Comparison of ENCODE assay signal across 14 cellular contexts in genomic region chr11:85949798-85950197, GRCh38.
A peak's percentile ranks its signal among the peaks of the same experiment; 100 is the strongest.
DNase-seq lines count a peak whose midpoint lies in the region; ATAC-seq and TF ChIP-seq lines count a peak whose summit lies in the region.
"Had no signal": no experiment of that assay in that cellular context is flagged by ENCODE, and none has a peak within 500 bp of the region (broad histone marks: within the 10 kb centered on the region; RNA-seq: fewer than 3 reads in every experiment).

No MANE protein-coding gene starts in this region.

- CTCF ChIA-PET in CD4-positive, alpha-beta T cell (lab: Charles Lee), result interaction anchor here (0.7 kb wide), 1 partner anchor 556 kb away, joined by 3 read pairs; no protein-coding TSS in a partner anchor

- no peak overlapping the region for H3K27ac ChIP-seq in Karpas-422 (ENCODE audit: low read length)
- no peak overlapping the region for H3K27ac ChIP-seq in CD4-positive, alpha-beta T cell (ENCODE audit: low read depth, low read length)
- H3K27ac ChIP-seq: 22Rv1, BLaER1, GM23248 had no signal

- H3K27me3 ChIP-seq in Karpas-422 (ENCODE audit: low read length) (no peaks in the 10 kb centered on the region), H7 (ENCODE audit: control insufficient read depth, insufficient read depth, low read length) (no peaks in the 10 kb centered on the region)
- no peaks in the 10 kb centered on the region for H3K27me3 ChIP-seq in CD4-positive, alpha-beta T cell (ENCODE audit: control insufficient read depth, insufficient read depth, low read length)
- H3K27me3 ChIP-seq: BLaER1 had no signal

- peak; percentile 42 for ATAC-seq in left lobe of liver
- no peak for ATAC-seq in stimulated activated effector memory CD8-positive, alpha-beta T cell treated with anti-CD3 and anti-CD28 coated beads, Interleukin-12 subunit alpha, Interleukin-12 subunit beta, amount 100 ng/mL, for 72 hours
- ATAC-seq in CD4-positive, alpha-beta T cell (ENCODE audit: poor library complexity), result no peak
- no peak for ATAC-seq in GM21576 (IDR thresholded peaks at IDR 0.05; ENCODE audit: unreplicated experiment)

- H3K27ac Mint-ChIP-seq in activated T-cell treated with anti-CD3 and anti-CD28 coated beads, Interleukin-2, amount 50 U/mL, for 24 hours, result peak overlapping the region; percentile 98
- peak overlapping the region; percentile 95 for H3K27ac Mint-ChIP-seq in stimulated activated effector memory CD8-positive, alpha-beta T cell treated with anti-CD3 and anti-CD28 coated beads, Interleukin-12 subunit alpha, Interleukin-12 subunit beta, amount 100 ng/mL, for 72 hours
- H3K27ac Mint-ChIP-seq in CD4-positive, alpha-beta T cell, result no peak overlapping the region

- no peak overlapping the region for H2AFZ ChIP-seq in Karpas-422 (ENCODE audit: low read length)
- H2AFZ ChIP-seq: GM23248 had no signal

- TF ChIP-seq CTCF in CD4-positive, alpha-beta T cell (IDR thresholded peaks at IDR 0.05), result no peak

- H4K20me1 ChIP-seq in Karpas-422 (ENCODE audit: insufficient read depth, low read depth, low read length), result no peaks in the 10 kb centered on the region
- H4K20me1 ChIP-seq: BLaER1 had no signal

- POLR2A ChIA-PET in CD4-positive, alpha-beta T cell (lab: Charles Lee), result no interaction called here

- no peak overlapping the region for H3K4me3 Mint-ChIP-seq in activated T-cell treated with anti-CD3 and anti-CD28 coated beads, Interleukin-2, amount 50 U/mL, for 24 hours
- no peak overlapping the region for H3K4me3 Mint-ChIP-seq in stimulated activated effector memory CD8-positive, alpha-beta T cell treated with anti-CD3 and anti-CD28 coated beads, Interleukin-12 subunit alpha, Interleukin-12 subunit beta, amount 100 ng/mL, for 72 hours
- no peak overlapping the region for H3K4me3 Mint-ChIP-seq in CD4-positive, alpha-beta T cell

- no peaks in the 10 kb centered on the region for H3K79me2 ChIP-seq in Karpas-422 (ENCODE audit: low read length)

- H3K4me1 ChIP-seq in Karpas-422 (ENCODE audit: low read length), result peaks cover 15% of the 10 kb centered on the region
- H3K4me1 ChIP-seq: BLaER1 had no signal

- peaks cover 55% of the 10 kb centered on the region for H3K36me3 Mint-ChIP-seq in activated T-cell treated with anti-CD3 and anti-CD28 coated beads, Interleukin-2, amount 50 U/mL, for 24 hours (ENCODE audit: low read depth)
- peaks cover 84% of the 10 kb centered on the region for H3K36me3 Mint-ChIP-seq in stimulated activated effector memory CD8-positive, alpha-beta T cell treated with anti-CD3 and anti-CD28 coated beads, Interleukin-12 subunit alpha, Interleukin-12 subunit beta, amount 100 ng/mL, for 72 hours
- H3K36me3 Mint-ChIP-seq in CD4-positive, alpha-beta T cell (ENCODE audit: low read depth), result peaks cover 19% of the 10 kb centered on the region

- H3K4me1 Mint-ChIP-seq in activated T-cell treated with anti-CD3 and anti-CD28 coated beads, Interleukin-2, amount 50 U/mL, for 24 hours (ENCODE audit: low read depth), result peaks cover 58% of the 10 kb centered on the region
- peaks cover 47% of the 10 kb centered on the region for H3K4me1 Mint-ChIP-seq in stimulated activated effector memory CD8-positive, alpha-beta T cell treated with anti-CD3 and anti-CD28 coated beads, Interleukin-12 subunit alpha, Interleukin-12 subunit beta, amount 100 ng/mL, for 72 hours
- H3K4me1 Mint-ChIP-seq in CD4-positive, alpha-beta T cell (ENCODE audit: low read depth), result no peaks in the 10 kb centered on the region

- no peaks in the 10 kb centered on the region for H3K9me2 ChIP-seq in Karpas-422 (replicated peaks; ENCODE audit: insufficient read depth, low read length)

- no peak overlapping the region for H3K4me3 ChIP-seq in Karpas-422 (ENCODE audit: low read length)
- no peak overlapping the region for H3K4me3 ChIP-seq in H7 (ENCODE audit: insufficient read depth, low read depth, low read length)
- H3K4me3 ChIP-seq: BLaER1, GM23248 had no signal

- peaks cover 4% of the 10 kb centered on the region; the same call in 1 of the 2 replicates for H3K9me3 ChIP-seq in Karpas-422 (ENCODE audit: low read length)
- peaks cover 17% of the 10 kb centered on the region for H3K9me3 ChIP-seq in CD4-positive, alpha-beta T cell (ENCODE audit: control insufficient read depth, low read length)

- H3K9ac ChIP-seq in Karpas-422 (ENCODE audit: low read length), result no peak overlapping the region
- H3K9ac ChIP-seq: BLaER1, GM23248 had no signal

- no peaks in the 10 kb centered on the region for H3K27me3 Mint-ChIP-seq in activated T-cell treated with anti-CD3 and anti-CD28 coated beads, Interleukin-2, amount 50 U/mL, for 24 hours
- no peaks in the 10 kb centered on the region for H3K27me3 Mint-ChIP-seq in CD4-positive, alpha-beta T cell

- H3K36me3 ChIP-seq in Karpas-422 (ENCODE audit: insufficient read depth, low read length), result peaks cover 14% of the 10 kb centered on the region
- no peaks in the 10 kb centered on the region for H3K36me3 ChIP-seq in H7 (replicated peaks; ENCODE audit: control insufficient read depth, insufficient read depth, low read length)

- no peak for DNase-seq in activated T-cell treated with anti-CD3 and anti-CD28 coated beads, Interleukin-2, amount 50 U/mL, for 24 hours
- DNase-seq in activated T-cell treated with anti-CD3 and anti-CD28 coated beads, Interleukin-2, amount 50 U/mL, for 1 hour, result no peak
- DNase-seq in Karpas-422, result peak; percentile 51
- no peak for DNase-seq in left lobe of liver (ENCODE audit: low spot score)
- no peak for DNase-seq in stimulated activated effector memory CD8-positive, alpha-beta T cell treated with anti-CD3 and anti-CD28 coated beads, Interleukin-12 subunit alpha, Interleukin-12 subunit beta, amount 100 ng/mL, for 72 hours (ENCODE audit: low spot score in 2 of 2)
- DNase-seq in CD4-positive, alpha-beta T cell, result no peak
- no peak for DNase-seq in H7
- DNase-seq: AML-193, DMS53, GF-D8, GM23248 had no signal

- intact Hi-C loops in CD4-positive, alpha-beta T cell (cut with DNase I, micrococcal nuclease), result no loop called here

- H3K4me2 ChIP-seq in Karpas-422 (ENCODE audit: low read depth, low read length, poor library complexity, severe bottlenecking), result no peak overlapping the region
- H3K4me2 ChIP-seq: BLaER1 had no signal

- H3K9me3 Mint-ChIP-seq in activated T-cell treated with anti-CD3 and anti-CD28 coated beads, Interleukin-2, amount 50 U/mL, for 24 hours, result peaks cover 46% of the 10 kb centered on the region
- peaks cover 18% of the 10 kb centered on the region for H3K9me3 Mint-ChIP-seq in stimulated activated effector memory CD8-positive, alpha-beta T cell treated with anti-CD3 and anti-CD28 coated beads, Interleukin-12 subunit alpha, Interleukin-12 subunit beta, amount 100 ng/mL, for 72 hours
- peaks cover 19% of the 10 kb centered on the region for H3K9me3 Mint-ChIP-seq in CD4-positive, alpha-beta T cell
